18 cellular contexts compared by ENCODE assay signal in genomic region chr2:136215449-136215848, GRCh38.
DNase-seq lines count a peak whose midpoint lies in the region; ATAC-seq and TF ChIP-seq lines count a peak whose summit lies in the region.
"Had no signal": no experiment of that assay in that cellular context is flagged by ENCODE, and none has a peak within 500 bp of the region (broad histone marks: within the 10 kb centered on the region; RNA-seq: fewer than 3 reads in every experiment).

No MANE protein-coding gene starts in this region.

- H3K9me3 ChIP-seq in BLaER1: no peaks in the 10 kb centered on the region
- peaks cover 5% of the 10 kb centered on the region; the same call in 1 of the 2 replicates for H3K9me3 ChIP-seq in NT2/D1 (ENCODE audit: insufficient read depth, low read length)
- H3K9me3 ChIP-seq in neutrophil: no peaks in the 10 kb centered on the region

- H3K36me3 ChIP-seq in BLaER1 (no peaks in the 10 kb centered on the region), NT2/D1 (ENCODE audit: insufficient read depth, insufficient read length, low read length) (no peaks in the 10 kb centered on the region), neutrophil (no peaks in the 10 kb centered on the region)

- H3K9ac ChIP-seq in BLaER1: no peak overlapping the region
- no peak overlapping the region for H3K9ac ChIP-seq in NT2/D1 (ENCODE audit: insufficient read length, low read depth)

- H3K4me1 ChIP-seq in BLaER1 (peaks cover 87% of the 10 kb centered on the region), NT2/D1 (ENCODE audit: insufficient read depth, insufficient read length) (no peaks in the 10 kb centered on the region), neutrophil (ENCODE audit: control insufficient read depth in 1 of 2, insufficient read depth in 1 of 2, low read depth in 1 of 2, low read length in 1 of 2) (peaks cover 55 to 60% of the 10 kb centered on the region in 2 experiments)

- no peaks in the 10 kb centered on the region for H4K20me1 ChIP-seq in BLaER1

- ATAC-seq in GM21576 (IDR thresholded peaks at IDR 0.05; ENCODE audit: unreplicated experiment): no peak
- ATAC-seq: CD8-positive, alpha-beta T cell had no signal

- H3K4me2 ChIP-seq in BLaER1: peak overlapping the region; percentile 86

- TF ChIP-seq CTCF in neutrophil (IDR thresholded peaks at IDR 0.05): no peak

- H3K27me3 ChIP-seq in BLaER1 (no peaks in the 10 kb centered on the region), NT2/D1 (ENCODE audit: insufficient read depth, insufficient read length) (no peaks in the 10 kb centered on the region), neutrophil (no peaks in the 10 kb centered on the region)

- DNase-seq in NT2/D1 (ENCODE audit: low read depth, low spot score) (peak; percentile 15), ecto neural progenitor cell (ENCODE audit: low spot score) (peak; percentile 63), cortex of kidney (lab: John Stamatoyannopoulos, UW) (no peak), NCI-H446 (lab: John Stamatoyannopoulos, UW) (no peak), T-helper 1 cell (no peak)
- DNase-seq: ACHN; CD8-positive, alpha-beta T cell; COR-L47; DMS153; DMS79 treated with DMSO at 0.1 percent for 48 hours; EL; GOT3; HCEC 1CT; HFFc6 had no signal

- H3K4me3 ChIP-seq in BLaER1: no peak overlapping the region
- H3K4me3 ChIP-seq in NT2/D1 (ENCODE audit: insufficient read length, low read depth): no peak overlapping the region
- no peak overlapping the region for H3K4me3 ChIP-seq in neutrophil (ENCODE audit: low read depth in 1 of 2, low read length in 1 of 2)

- H3K27ac ChIP-seq in BLaER1 (no peak overlapping the region), neutrophil (peak overlapping the region; percentile 95)
- H3K27ac ChIP-seq: C4-2B had no signal

Comparison
In these comparisons a context has a peak if more than half of its experiments do, and no peak if none do; other contexts are left out.
1. DNase-seq: peak in NT2/D1 (single experiment) and ecto neural progenitor cell (single experiment); none in cortex of kidney (single experiment), NCI-H446 (0 of 2) and T-helper 1 cell (0 of 5).